ENCODE assay signal across 7 cellular contexts in genomic region chr10:102644066-102644645, GRCh38. TPM values are rescaled to one million over a fixed set of nuclear protein-coding genes. Genes with fewer than 3 reads are reported as not detected.
DNase-seq lines count a peak whose midpoint lies in the region; ATAC-seq, FAIRE-seq and TF ChIP-seq lines count a peak whose summit lies in the region.

Gene TRIM8 (plus strand): TSS chr10:102644479. CDS start chr10:102644618, 139 bp downstream.

- no peaks in the 10 kb centered on the region for H3K9me1 ChIP-seq in endothelial cell of umbilical vein (replicated peaks; ENCODE audit: control insufficient read depth, extremely low read depth, insufficient read depth, low read length)

- H3K4me3 Mint-ChIP-seq in activated CD8-positive, alpha-beta memory T cell treated with anti-CD3 and anti-CD28 coated beads, Interleukin-2, amount 10 ng/mL, durations not matched to agents 7 days and 5 days: peak within 1 kb of the TSS; percentile 94

- H3K4me2 ChIP-seq in endothelial cell of umbilical vein (ENCODE audit: insufficient read depth, low read length): peak within 1 kb of the TSS; percentile 61

- intact Hi-C loops in endothelial cell of umbilical vein (cut with micrococcal nuclease): no loop called here

- peaks cover 52% of the 10 kb centered on the region for H3K79me2 ChIP-seq in endothelial cell of umbilical vein (ENCODE audit: control insufficient read depth, insufficient read depth, low read length)

- H3K27me3 Mint-ChIP-seq in activated CD8-positive, alpha-beta memory T cell treated with anti-CD3 and anti-CD28 coated beads, Interleukin-2, amount 10 ng/mL, durations not matched to agents 7 days and 5 days: no peaks in the 10 kb centered on the region

- H4K20me1 ChIP-seq in endothelial cell of umbilical vein (replicated peaks; ENCODE audit: control insufficient read depth, extremely low read depth, insufficient read depth, low read length): no peaks in the 10 kb centered on the region

- ATAC-seq in activated CD8-positive, alpha-beta memory T cell treated with anti-CD3 and anti-CD28 coated beads, Interleukin-2, amount 10 ng/mL, durations not matched to agents 7 days and 5 days: peak; percentile 6

- POLR2A ChIA-PET in endothelial cell of umbilical vein (lab: Charles Lee): interaction anchor here (1.0 to 2.6 kb wide), 4 partner anchors 17 to 142 kb away, joined by 4 to 8 read pairs (median 4); partner anchors contain the start of gene ACTR1A

- H3K4me1 ChIP-seq in endothelial cell of umbilical vein (ENCODE audit: control insufficient read depth, extremely low read depth, insufficient read depth, low read length) (peaks cover 32% of the 10 kb centered on the region), muscle layer of colon (ENCODE audit: insufficient read depth, low read length) (peaks cover 31% of the 10 kb centered on the region), subcutaneous abdominal adipose tissue (ENCODE audit: control insufficient read depth in 5 of 5, insufficient read depth in 5 of 5, low read length in 5 of 5) (peaks cover 16 to 55% (median 40%) of the 10 kb centered on the region in 5 donors)

- BruUV-seq in endothelial cell of umbilical vein (replicated peaks; lab: Mats Ljungman, UMichigan): no TSS peak

- TF ChIP-seq CTCF in GM13976 (IDR thresholded peaks at IDR 0.05; ENCODE audit: borderline replicate concordance, control extremely low read depth, extremely low read depth, insufficient read depth, missing control alignments) (no peak), endothelial cell of umbilical vein (IDR thresholded peaks at IDR 0.05; ENCODE audit: extremely low read depth in 1 of 2, insufficient read depth in 1 of 2, low read depth in 1 of 2, low read length in 2 of 2) (no peak)

- H3K36me3 ChIP-seq in endothelial cell of umbilical vein (ENCODE audit: control insufficient read depth in 2 of 2, extremely low read depth in 1 of 2, insufficient read depth in 2 of 2, low read length in 2 of 2) (peaks cover 0 to 3% of the 10 kb centered on the region in 2 experiments), muscle layer of colon (ENCODE audit: insufficient read depth, low read length) (peaks cover 18% of the 10 kb centered on the region), subcutaneous abdominal adipose tissue (ENCODE audit: control insufficient read depth in 5 of 5, insufficient read depth in 5 of 5, low read length in 5 of 5) (peaks cover 0 to 15% (median 12%) of the 10 kb centered on the region in 5 donors)

- H3K4me3 ChIP-seq in endothelial cell of umbilical vein (replicated peaks in 1 of 3; ENCODE audit: insufficient read depth in 1 of 3, low read depth in 1 of 3, low read length in 3 of 3) (peak within 1 kb of the TSS; percentile 56 to 86 (median 69)), muscle layer of colon (ENCODE audit: low read depth in 1 of 2, low read length in 2 of 2) (peak within 1 kb of the TSS; percentile 53 to 99), subcutaneous abdominal adipose tissue (ENCODE audit: low read depth in 1 of 5, low read length in 5 of 5) (peak within 1 kb of the TSS; percentile 94 to 100 (median 99))

- CTCF ChIA-PET in activated CD8-positive, alpha-beta memory T cell treated with anti-CD3 and anti-CD28 coated beads, Interleukin-2, amount 10 ng/mL, durations not matched to agents 7 days and 5 days (lab: Charles Lee): interaction anchor here (0.5 to 4.5 kb wide), 10 partner anchors 14 to 399 kb away, joined by 3 to 52 read pairs (median 7); partner anchors contain the start of genes ACTR1A, ARL3, GBF1 and SFXN2
- CTCF ChIA-PET in endothelial cell of umbilical vein (lab: Charles Lee): interaction anchor here (0.6 to 6.9 kb wide), 17 partner anchors 9 to 240 kb away, joined by 3 to 110 read pairs (median 9); partner anchors contain the start of genes ACTR1A and SUFU

- H3K27ac Mint-ChIP-seq in activated CD8-positive, alpha-beta memory T cell treated with anti-CD3 and anti-CD28 coated beads, Interleukin-2, amount 10 ng/mL, durations not matched to agents 7 days and 5 days: peak within 1 kb of the TSS; percentile 98

- H3K36me3 Mint-ChIP-seq in activated CD8-positive, alpha-beta memory T cell treated with anti-CD3 and anti-CD28 coated beads, Interleukin-2, amount 10 ng/mL, durations not matched to agents 7 days and 5 days: peaks cover 20% of the 10 kb centered on the region

- peak; percentile 66 for DNase-seq in GM13976 (ENCODE audit: low spot score)
- DNase-seq in NCI-H128 (lab: John Stamatoyannopoulos, UW; ENCODE audit: unreplicated experiment): peak; percentile 1
- peak; percentile 71 for DNase-seq in activated CD8-positive, alpha-beta memory T cell treated with anti-CD3 and anti-CD28 coated beads, Interleukin-2, amount 10 ng/mL, durations not matched to agents 7 days and 5 days
- peak; percentile 41 for DNase-seq in endothelial cell of umbilical vein (ENCODE audit: low read depth, low spot score)
- DNase-seq in superior temporal gyrus (ENCODE audit: extremely low spot score): no peak

- H3K9ac ChIP-seq in endothelial cell of umbilical vein (replicated peaks; ENCODE audit: extremely low read depth, insufficient read depth, low read length) (peak within 1 kb of the TSS; percentile 88), muscle layer of colon (ENCODE audit: low read length) (peak within 1 kb of the TSS; percentile 94), subcutaneous abdominal adipose tissue (ENCODE audit: low read length in 5 of 5) (peak within 1 kb of the TSS; percentile 93 to 99 (median 96))

- dilution Hi-C loops in endothelial cell of umbilical vein (cut with MboI; ENCODE audit: extremely low pct_ligation_motif_present, low sequenced_read_pairs): no loop called here

- H2AFZ ChIP-seq in endothelial cell of umbilical vein (ENCODE audit: low read depth, low read length): no peak within 1 kb of the TSS

- no peak for TF ChIP-seq POLR2A in endothelial cell of umbilical vein (IDR thresholded peaks at IDR 0.05; ENCODE audit: low read depth, low read length)

- no peaks in the 10 kb centered on the region for H3K27me3 ChIP-seq in endothelial cell of umbilical vein (ENCODE audit: control insufficient read depth in 2 of 2, insufficient read depth in 2 of 2, low read length in 2 of 2)
- H3K27me3 ChIP-seq in muscle layer of colon (ENCODE audit: control insufficient read depth in 1 of 2, insufficient read depth in 2 of 2, low read length in 2 of 2): no peaks in the 10 kb centered on the region
- H3K27me3 ChIP-seq in subcutaneous abdominal adipose tissue (ENCODE audit: control insufficient read depth in 5 of 5, insufficient read depth in 4 of 5, low read length in 5 of 5): no peaks in the 10 kb centered on the region

- no peaks in the 10 kb centered on the region for H3K9me3 ChIP-seq in endothelial cell of umbilical vein (replicated peaks; ENCODE audit: control insufficient read depth, insufficient read depth, low read length)
- H3K9me3 ChIP-seq in muscle layer of colon (ENCODE audit: low read length): no peaks in the 10 kb centered on the region
- H3K9me3 ChIP-seq in subcutaneous abdominal adipose tissue (ENCODE audit: control insufficient read depth in 5 of 5, low read length in 5 of 5): no peaks in the 10 kb centered on the region

- in situ Hi-C loops in GM13976 (cut with MboI; ENCODE audit: low sequenced_read_pairs, unreplicated experiment): no loop called here

- FAIRE-seq in endothelial cell of umbilical vein (lab: Jason Lieb, UNC): peak; percentile 26

- H3K9me3 Mint-ChIP-seq in activated CD8-positive, alpha-beta memory T cell treated with anti-CD3 and anti-CD28 coated beads, Interleukin-2, amount 10 ng/mL, durations not matched to agents 7 days and 5 days (ENCODE audit: low read depth): no peaks in the 10 kb centered on the region

- peaks cover 37% of the 10 kb centered on the region for H3K4me1 Mint-ChIP-seq in activated CD8-positive, alpha-beta memory T cell treated with anti-CD3 and anti-CD28 coated beads, Interleukin-2, amount 10 ng/mL, durations not matched to agents 7 days and 5 days

- H3K27ac ChIP-seq in endothelial cell of umbilical vein (ENCODE audit: insufficient read depth, low read depth, low read length): peak within 1 kb of the TSS; percentile 86
- peak within 1 kb of the TSS; percentile 99 for H3K27ac ChIP-seq in muscle layer of colon (ENCODE audit: low read depth, low read length)
- peak within 1 kb of the TSS; percentile 99 for H3K27ac ChIP-seq in subcutaneous abdominal adipose tissue (ENCODE audit: low read depth, low read length)

TF ChIP-seq in endothelial cell of umbilical vein, 7 proteins besides CTCF, POLR2A, EP300 and RAD21:
- TF ChIP-seq FOS (IDR thresholded peaks at IDR 0.05; ENCODE audit: borderline replicate concordance, insufficient read depth, low read length) (no peak), MAX (IDR thresholded peaks at IDR 0.05; ENCODE audit: insufficient read depth, insufficient read length) (no peak), JUN (IDR thresholded peaks at IDR 0.05; ENCODE audit: borderline replicate concordance, insufficient read depth, insufficient read length, low read depth) (no peak), POLR2AphosphoS5 (IDR thresholded peaks at IDR 0.05; ENCODE audit: insufficient read depth, low read depth, low read length) (peak; percentile 2), GATA2 (IDR thresholded peaks at IDR 0.05; ENCODE audit: insufficient read depth, insufficient read length, low read depth, low read length) (no peak), EZH2 (IDR thresholded peaks at IDR 0.05; ENCODE audit: borderline replicate concordance, low read depth, low read length, severe bottlenecking) (no peak)

RNA-seq across cellular contexts. Expression of gene TRIM8, which starts in this region (rescaled TPM):
- 10 to 100 TPM; 58.7 to 86.9 TPM for total RNA-seq in activated CD8-positive, alpha-beta memory T cell treated with anti-CD3 and anti-CD28 coated beads, Interleukin-2, amount 10 ng/mL, durations not matched to agents 7 days and 5 days
- 108 and 114 TPM in 2 replicates for total RNA-seq in endothelial cell of umbilical vein
- 74.1 and 77.2 TPM in 2 replicates for polyA plus RNA-seq in endothelial cell of umbilical vein
- polyA plus RNA-seq in endothelial cell of umbilical vein (2011; cell fraction: cytosol; rRNA removed): 88.7 and 106 TPM in 2 replicates
- polyA plus RNA-seq in endothelial cell of umbilical vein (2011; cell fraction: nucleus; rRNA removed): 74.2 and 76.4 TPM in 2 replicates
- polyA plus RNA-seq in endothelial cell of umbilical vein (2012): 154 and 159 TPM in 2 replicates
- 45.9 and 64.0 TPM in 2 replicates for polyA minus RNA-seq in endothelial cell of umbilical vein
- polyA minus RNA-seq in endothelial cell of umbilical vein (2011; cell fraction: cytosol; rRNA and poly(A)+ RNA removed): 17.6 TPM
- 26.3 and 40.0 TPM in 2 replicates for polyA minus RNA-seq in endothelial cell of umbilical vein (2011; cell fraction: nucleus; rRNA and poly(A)+ RNA removed)
